10 cellular contexts compared by ENCODE assay signal in the genomic region with DNA sequence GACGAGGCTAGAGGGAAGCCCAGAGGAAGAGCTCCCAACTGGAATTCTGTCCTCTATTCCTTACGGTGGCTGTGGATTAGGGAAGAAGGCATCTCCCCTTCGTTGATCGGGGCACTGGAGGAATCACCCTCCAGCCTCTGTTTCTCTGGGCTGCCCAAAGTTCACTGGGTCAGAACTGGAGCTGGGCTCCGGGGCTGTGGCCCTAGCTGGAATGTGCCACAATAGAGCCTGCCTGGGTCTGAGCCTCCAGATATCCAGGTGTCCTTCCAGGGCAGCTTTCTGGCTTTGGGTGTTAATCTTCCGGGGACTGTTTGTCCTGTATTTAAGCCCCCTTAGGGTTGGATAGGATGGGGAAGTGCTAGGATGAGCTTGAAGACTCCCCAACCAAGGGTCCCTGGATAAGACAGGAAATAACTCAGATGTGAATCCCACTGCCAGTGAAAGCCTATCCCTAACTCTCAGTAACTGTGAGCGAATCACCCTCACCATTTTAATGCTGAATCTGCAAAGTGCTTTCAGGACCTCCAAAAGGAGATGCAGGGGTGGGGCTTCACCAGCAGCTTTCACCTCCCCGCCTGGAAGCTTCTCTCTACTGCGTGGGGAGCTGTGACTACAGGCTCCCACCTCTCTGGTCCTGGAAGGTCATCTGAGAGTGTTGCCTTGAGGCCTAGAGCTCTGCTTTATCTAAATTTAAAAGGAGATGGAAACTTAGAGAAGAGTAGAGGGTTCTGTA. TPM values are rescaled to one million over a fixed set of nuclear protein-coding genes. Genes with fewer than 3 reads are reported as not detected.
DNase-seq lines count a peak whose midpoint lies in the region; TF ChIP-seq lines count a peak whose summit lies in the region.
"Had no signal": no experiment of that assay in that cellular context is flagged by ENCODE, and none has a peak within 500 bp of the region (broad histone marks: within the 10 kb centered on the region; RNA-seq: fewer than 3 reads in every experiment).

No MANE protein-coding gene starts in this region.

- H3K27me3 ChIP-seq in A673 (replicated peaks; ENCODE audit: insufficient read depth, low read depth, low read length, poor library complexity) (no peaks in the 10 kb centered on the region), HUES64 (ENCODE audit: insufficient read depth, low read length) (no peaks in the 10 kb centered on the region), muscle layer of duodenum (ENCODE audit: low read depth, low read length) (peaks cover 6% of the 10 kb centered on the region)
- peaks cover 13% of the 10 kb centered on the region for H3K27me3 ChIP-seq in CD4-positive, alpha-beta memory T cell (ENCODE audit: insufficient read depth, low read length)

- POLR2A ChIA-PET in A673 (lab: Charles Lee; ENCODE audit: low non-redundant PET) = interaction anchor here (0.6 to 0.9 kb wide), 4 partner anchors 21 to 74 kb away, joined by 3 to 11 read pairs (median 4); a partner anchor contains a TSS
- POLR2A ChIA-PET in CD4-positive, alpha-beta memory T cell (lab: Charles Lee; ENCODE audit: partially characterized antibody) = interaction anchor here (1.0 to 4.1 kb wide), 3 partner anchors 9 to 72 kb away, joined by 3 to 20 read pairs (median 6); a partner anchor contains a TSS

- H3K27me3 Mint-ChIP-seq in CD4-positive, alpha-beta memory T cell = peaks cover 19 to 38% of the 10 kb centered on the region in 2 donors

- DNase-seq in A673 (ENCODE audit: low spot score) (no peak), coronary artery (ENCODE audit: low spot score) (no peak), NCI-H1048 (lab: John Stamatoyannopoulos, UW) (no peak), GM10266 (ENCODE audit: extremely low spot score) (no peak), UCSD-AML1 (lab: John Stamatoyannopoulos, UW; ENCODE audit: unreplicated experiment) (no peak)
- no peak for DNase-seq in CD4-positive, alpha-beta memory T cell
- DNase-seq: NCI-H748 treated with DMSO at 0.1 percent for 48 hours; stimulated activated CD4-positive, alpha-beta T cell treated with anti-CD3 and anti-CD28 coated beads, Interleukin-1b, Interleukin-23, amount 100 ng/mL, for 48 hours had no signal

- TF ChIP-seq CTCF in A673 (conservative IDR thresholded peaks at IDR 0.05; ENCODE audit: low read depth, low read length) (0 out of 2 replicates have a peak, but pooled peaks have one; percentile 3), coronary artery (IDR thresholded peaks at IDR 0.05) (no peak), GM10266 (IDR thresholded peaks at IDR 0.05; ENCODE audit: control insufficient read depth, insufficient read depth, low read depth, missing control alignments) (no peak)

- H3K27ac Mint-ChIP-seq in CD4-positive, alpha-beta memory T cell = no peak overlapping the region

- CTCF ChIA-PET in A673 (lab: Charles Lee) = interaction anchor here (0.5 to 2.9 kb wide), 8 partner anchors 8 to 295 kb away, joined by 3 to 50 read pairs (median 3); a partner anchor contains a TSS
- CTCF ChIA-PET in CD4-positive, alpha-beta memory T cell (lab: Charles Lee; ENCODE audit: partially characterized antibody) = interaction anchor here (0.8 to 8.0 kb wide), 22 partner anchors 9 to 303 kb away, joined by 3 to 181 read pairs (median 6); a partner anchor contains a TSS

- H3K27ac ChIP-seq in A673 (ENCODE audit: low read depth, low read length, poor library complexity, severe bottlenecking) (peak overlapping the region; percentile 97), HUES64 (ENCODE audit: low read depth, low read length) (peak overlapping the region; percentile 98), coronary artery (peak overlapping the region in 1 of 2 donors; percentile 94), muscle layer of duodenum (ENCODE audit: low read length) (no peak overlapping the region)
- H3K27ac ChIP-seq in CD4-positive, alpha-beta memory T cell (ENCODE audit: low read depth, low read length) = no peak overlapping the region

- H3K9me3 ChIP-seq in A673 (ENCODE audit: low read depth, low read length, poor library complexity, severe bottlenecking) = no peaks in the 10 kb centered on the region
- no peaks in the 10 kb centered on the region for H3K9me3 ChIP-seq in HUES64 (ENCODE audit: insufficient read depth, low read depth, low read length)
- H3K9me3 ChIP-seq in muscle layer of duodenum (ENCODE audit: control insufficient read depth in 1 of 2, low read length in 2 of 2) = no peaks in the 10 kb centered on the region
- H3K9me3 ChIP-seq in CD4-positive, alpha-beta memory T cell (ENCODE audit: control insufficient read depth in 1 of 2, low read length in 2 of 2) = no peaks in the 10 kb centered on the region

- H3K36me3 ChIP-seq in A673 (ENCODE audit: insufficient read depth, low read length, poor library complexity, severe bottlenecking) = peaks cover 9% of the 10 kb centered on the region
- H3K36me3 ChIP-seq in HUES64 (ENCODE audit: insufficient read depth, low read length) = peaks cover 40% of the 10 kb centered on the region
- H3K36me3 ChIP-seq in muscle layer of duodenum (ENCODE audit: control insufficient read depth in 1 of 2, insufficient read depth in 2 of 2, low read length in 2 of 2) = no peaks in the 10 kb centered on the region
- no peaks in the 10 kb centered on the region for H3K36me3 ChIP-seq in CD4-positive, alpha-beta memory T cell (ENCODE audit: insufficient read depth, low read length)

- intact Hi-C loops in A673 (cut with micrococcal nuclease; ENCODE audit: unreplicated experiment) = loop anchor here (10.0 kb wide), 3 partner anchors 145 to 935 kb away; a partner anchor contains a TSS
- intact Hi-C loops in CD4-positive, alpha-beta memory T cell (cut with micrococcal nuclease) = loop anchor here (10.0 kb wide), 1 partner anchor 885 kb away; no protein-coding TSS in a partner anchor

- H3K9me3 Mint-ChIP-seq in CD4-positive, alpha-beta memory T cell = no peaks in the 10 kb centered on the region

- no TSS peak for BruUV-seq in A673 (replicated peaks; lab: Mats Ljungman, UMichigan)

- peak overlapping the region in 3 of 8 donors; percentile 23 to 57 (median 30) for H3K4me3 Mint-ChIP-seq in CD4-positive, alpha-beta memory T cell

- peaks cover 6 to 16% (median 8%) of the 10 kb centered on the region in 4 donors for H3K4me1 Mint-ChIP-seq in CD4-positive, alpha-beta memory T cell

- H3K4me1 ChIP-seq in A673 (ENCODE audit: insufficient read depth, low read length, poor library complexity, severe bottlenecking) (peaks cover 37% of the 10 kb centered on the region), HUES64 (ENCODE audit: insufficient read depth, low read length) (peaks cover 47% of the 10 kb centered on the region), muscle layer of duodenum (ENCODE audit: control insufficient read depth in 1 of 2, insufficient read depth in 2 of 2, low read length in 2 of 2) (peaks cover 6 to 42% of the 10 kb centered on the region in 2 donors)
- H3K4me1 ChIP-seq in CD4-positive, alpha-beta memory T cell (ENCODE audit: insufficient read depth, low read length) = peaks cover 22% of the 10 kb centered on the region

- peak overlapping the region; percentile 72 for H3K4me3 ChIP-seq in A673 (ENCODE audit: low read depth, low read length, poor library complexity, severe bottlenecking)
- peak overlapping the region; percentile 97 for H3K4me3 ChIP-seq in HUES64 (ENCODE audit: low read length)
- H3K4me3 ChIP-seq in coronary artery = peak overlapping the region; percentile 97
- peak overlapping the region; percentile 87 to 91 for H3K4me3 ChIP-seq in muscle layer of duodenum (ENCODE audit: low read depth in 1 of 2, low read length in 2 of 2)
- no peak overlapping the region for H3K4me3 ChIP-seq in CD4-positive, alpha-beta memory T cell (ENCODE audit: low read length in 2 of 2)

- 10% methylated on average over 9 of the region's 9 CpGs for WGBS in HUES64

- H3K9ac ChIP-seq in HUES64 (ENCODE audit: low read depth, low read length) = peak overlapping the region; percentile 95

- H3K36me3 Mint-ChIP-seq in CD4-positive, alpha-beta memory T cell = no peaks in the 10 kb centered on the region

RNA-seq across cellular contexts. Expression of a gene that starts 9.5 kb away (rescaled TPM):
- 0.20 TPM in 1 of 2 replicates, not detected in the other for total RNA-seq in A673 (2021)
- not detected for polyA plus RNA-seq in HUES64 (2013, experiment 1 of 2)
- not detected for polyA plus RNA-seq in HUES64 (2013, experiment 2 of 2)
- 10 to 100 TPM; 11.8 to 12.6 TPM for total RNA-seq in CD4-positive, alpha-beta memory T cell
- polyA plus RNA-seq in CD4-positive, alpha-beta memory T cell = under 1 TPM in 1 of 2 donors, not detected in 1; 0.23 TPM

RNA-seq across cellular contexts. Expression of a gene that starts 17.3 kb away (rescaled TPM):
- 23.4 and 26.8 TPM in 2 replicates for total RNA-seq in A673 (2021)
- 22.2 TPM for polyA plus RNA-seq in HUES64 (2013, experiment 1 of 2)
- 20.9 TPM for polyA plus RNA-seq in HUES64 (2013, experiment 2 of 2)
- total RNA-seq in CD4-positive, alpha-beta memory T cell = 10 to 100 TPM; 14.1 to 16.0 TPM
- 10 to 100 TPM in 1 of 2 donors, 1 to 10 TPM in 1; 9.6 to 22.5 TPM for polyA plus RNA-seq in CD4-positive, alpha-beta memory T cell

RNA-seq across cellular contexts. Expression of a gene that starts 27.7 kb away (rescaled TPM):
- total RNA-seq in A673 (2021) = 72.9 and 76.9 TPM in 2 replicates
- 33.3 TPM for polyA plus RNA-seq in HUES64 (2013, experiment 1 of 2)
- 31.4 TPM for polyA plus RNA-seq in HUES64 (2013, experiment 2 of 2)
- total RNA-seq in CD4-positive, alpha-beta memory T cell = 10 to 100 TPM; 73.2 to 75.8 TPM
- polyA plus RNA-seq in CD4-positive, alpha-beta memory T cell = 10 to 100 TPM; 30.4 to 44.6 TPM

RNA-seq across cellular contexts. Expression of a gene that starts 42.7 kb away (rescaled TPM):
- total RNA-seq in A673 (2021) = 5.2 and 7.0 TPM in 2 replicates
- 52.6 TPM for polyA plus RNA-seq in HUES64 (2013, experiment 1 of 2)
- polyA plus RNA-seq in HUES64 (2013, experiment 2 of 2) = 71.0 TPM
- not detected for total RNA-seq in CD4-positive, alpha-beta memory T cell
- not detected for polyA plus RNA-seq in CD4-positive, alpha-beta memory T cell

Comparison
In these comparisons a context has a peak if more than half of its experiments do, and no peak if none do; other contexts are left out.
1. H3K27ac ChIP-seq: peak in A673 (single experiment) and HUES64 (single experiment); none in muscle layer of duodenum (single experiment) and CD4-positive, alpha-beta memory T cell (single experiment).
2. H3K4me3 ChIP-seq: peak in A673 (single experiment), HUES64 (single experiment), coronary artery (single experiment) and muscle layer of duodenum (2 of 2); none in CD4-positive, alpha-beta memory T cell (0 of 2).
3. RNA of a gene that starts 9.5 kb away (total RNA-seq): 11.8 to 12.6 TPM in CD4-positive, alpha-beta memory T cell; 0.20 TPM in A673; every median in the first group is over 10 times any median in the second.